18 cellular contexts compared by ENCODE assay signal in the genomic region with DNA sequence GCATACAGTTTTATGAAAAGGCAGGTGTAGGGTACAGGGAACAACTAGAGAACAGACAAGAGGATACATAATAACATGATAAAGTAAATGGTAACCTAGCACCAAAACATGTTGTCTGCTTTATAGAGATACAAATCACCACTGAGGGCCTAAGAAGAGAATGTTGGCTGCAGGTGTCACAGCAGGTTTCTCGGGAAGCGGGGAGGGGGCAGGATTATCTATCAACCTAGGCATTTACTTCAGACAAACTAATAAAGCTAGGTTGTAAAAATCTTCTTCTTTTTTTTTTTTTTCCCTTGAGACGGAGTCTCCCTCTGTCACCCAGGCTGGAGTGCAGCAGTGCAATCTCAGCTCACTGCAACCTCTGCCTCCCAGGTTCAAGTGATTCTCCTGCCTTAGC. TPM values are rescaled to one million over a fixed set of nuclear protein-coding genes. Genes with fewer than 3 reads are reported as not detected.
DNase-seq lines count a peak whose midpoint lies in the region; ATAC-seq and TF ChIP-seq lines count a peak whose summit lies in the region.
"Had no signal": no experiment of that assay in that cellular context is flagged by ENCODE, and none has a peak within 500 bp of the region (broad histone marks: within the 10 kb centered on the region; RNA-seq: fewer than 3 reads in every experiment).

No MANE protein-coding gene starts in this region.

- H3K9me2 ChIP-seq in hepatocyte (replicated peaks; ENCODE audit: insufficient read depth): no peaks in the 10 kb centered on the region

- TF ChIP-seq CTCF in DND-41 (IDR thresholded peaks at IDR 0.05; ENCODE audit: borderline replicate concordance, extremely low read depth, low read length, poor library complexity, severe bottlenecking) (no peak), hepatocyte (IDR thresholded peaks at IDR 0.05; ENCODE audit: poor library complexity) (no peak)
- no peak for TF ChIP-seq CTCF in CD8-positive, alpha-beta T cell (IDR thresholded peaks at IDR 0.05)

- no peak overlapping the region for H3K9ac ChIP-seq in DND-41 (ENCODE audit: low read depth, low read length)

- H3K4me3 Mint-ChIP-seq in CD8-positive, alpha-beta T cell: no peak overlapping the region

- WGBS in hepatocyte (ENCODE audit: low lambda C conversion rate, missing lambda C conversion rate): 50% methylated on average over 3 of the region's 3 CpGs

- POLR2A ChIA-PET in CD8-positive, alpha-beta T cell (lab: Charles Lee): no interaction called here

- H3K79me2 ChIP-seq in DND-41 (ENCODE audit: insufficient read depth, low read length): no peaks in the 10 kb centered on the region
- H3K79me2 ChIP-seq in hepatocyte: no peaks in the 10 kb centered on the region

- H3K36me3 Mint-ChIP-seq in CD8-positive, alpha-beta T cell: no peaks in the 10 kb centered on the region

- H3K4me3 ChIP-seq in DND-41 (ENCODE audit: low read depth in 1 of 2, low read length in 2 of 2) (no peak overlapping the region), hepatocyte (no peak overlapping the region)
- no peak overlapping the region for H3K4me3 ChIP-seq in CD8-positive, alpha-beta T cell (ENCODE audit: low read depth, low read length)
- H3K4me3 ChIP-seq: coronary artery, gastroesophageal sphincter, lower lobe of right lung, smooth muscle cell, upper lobe of right lung had no signal

- no peak overlapping the region for H3K27ac Mint-ChIP-seq in CD8-positive, alpha-beta T cell

- no peaks in the 10 kb centered on the region for H3K27me3 ChIP-seq in DND-41 (ENCODE audit: insufficient read depth, low read length, poor library complexity)
- no peaks in the 10 kb centered on the region for H3K27me3 ChIP-seq in hepatocyte
- no peaks in the 10 kb centered on the region for H3K27me3 ChIP-seq in CD8-positive, alpha-beta T cell (ENCODE audit: insufficient read depth, low read length)
- H3K27me3 ChIP-seq: gastroesophageal sphincter, upper lobe of right lung had no signal

- H3K9me3 ChIP-seq in DND-41 (ENCODE audit: insufficient read depth, low read length, severe bottlenecking) (no peaks in the 10 kb centered on the region), hepatocyte (ENCODE audit: low read depth) (no peaks in the 10 kb centered on the region)
- H3K9me3 ChIP-seq in CD8-positive, alpha-beta T cell (ENCODE audit: low read length): no peaks in the 10 kb centered on the region
- H3K9me3 ChIP-seq: gastroesophageal sphincter, lower lobe of right lung, upper lobe of right lung had no signal

- ATAC-seq in DND-41 (ENCODE audit: insufficient read depth, low read depth) (no peak), HG02763 (IDR thresholded peaks at IDR 0.05; ENCODE audit: unreplicated experiment) (no peak)
- no peak for ATAC-seq in CD8-positive, alpha-beta T cell
- ATAC-seq: gastroesophageal sphincter, lower lobe of right lung, upper lobe of right lung had no signal

- H3K27me3 Mint-ChIP-seq in CD8-positive, alpha-beta T cell (ENCODE audit: low read depth): no peaks in the 10 kb centered on the region

- H2AFZ ChIP-seq in DND-41 (ENCODE audit: low read depth, low read length): no peak overlapping the region
- H2AFZ ChIP-seq in hepatocyte: no peak overlapping the region

- H3K4me1 ChIP-seq in DND-41 (ENCODE audit: insufficient read depth, low read length): peaks cover 44% of the 10 kb centered on the region
- H3K4me1 ChIP-seq in hepatocyte (ENCODE audit: insufficient read depth): peaks cover 8% of the 10 kb centered on the region
- peaks cover 34% of the 10 kb centered on the region for H3K4me1 ChIP-seq in CD8-positive, alpha-beta T cell (ENCODE audit: insufficient read depth, low read length)
- H3K4me1 ChIP-seq: gastroesophageal sphincter had no signal

- DNase-seq in NCI-H2107 treated with DMSO at 0.1 percent for 48 hours (lab: John Stamatoyannopoulos, UW; ENCODE audit: unreplicated experiment): peak; percentile 33
- no peak for DNase-seq in NCI-H2107 (lab: John Stamatoyannopoulos, UW)
- DNase-seq in DND-41: no peak
- DNase-seq in NCI-H345 (lab: John Stamatoyannopoulos, UW): peak; percentile 56
- DNase-seq in hepatocyte (ENCODE audit: low spot score): no peak
- DNase-seq in CD8-positive, alpha-beta T cell: no peak
- no peak for DNase-seq in MV-4-11 (lab: John Stamatoyannopoulos, UW)
- DNase-seq: activated gamma-delta T cell treated with Interleukin-2 at 50 U/mL for 16 hours, IMR-90, lower lobe of right lung, NCI-H526, posterior cingulate gyrus, upper lobe of right lung had no signal

- no peaks in the 10 kb centered on the region for H3K9me3 Mint-ChIP-seq in CD8-positive, alpha-beta T cell

- H3K4me2 ChIP-seq in DND-41 (ENCODE audit: insufficient read depth, low read length): no peak overlapping the region
- H3K4me2 ChIP-seq in hepatocyte: no peak overlapping the region
- H3K4me2 ChIP-seq: smooth muscle cell had no signal

- H3K4me1 Mint-ChIP-seq in CD8-positive, alpha-beta T cell (ENCODE audit: low read depth): peaks cover 39% of the 10 kb centered on the region

- CTCF ChIA-PET in CD8-positive, alpha-beta T cell (lab: Charles Lee): interaction anchor here (0.8 to 3.9 kb wide), 4 partner anchors 17 to 174 kb away, joined by 3 to 22 read pairs (median 14); no protein-coding TSS in a partner anchor

- intact Hi-C loops in CD8-positive, alpha-beta T cell (cut with DNase I, micrococcal nuclease): no loop called here

- H4K20me1 ChIP-seq in DND-41 (ENCODE audit: insufficient read depth, low read length) (no peaks in the 10 kb centered on the region), hepatocyte (ENCODE audit: insufficient read depth, poor library complexity, severe bottlenecking) (no peaks in the 10 kb centered on the region)

- H3K27ac ChIP-seq in DND-41 (ENCODE audit: low read length) (peak overlapping the region; percentile 68), hepatocyte (peak overlapping the region; percentile 41)
- H3K27ac ChIP-seq in CD8-positive, alpha-beta T cell (ENCODE audit: low read depth, low read length): no peak overlapping the region
- H3K27ac ChIP-seq: C4-2B, coronary artery, gastroesophageal sphincter, lower lobe of right lung, upper lobe of right lung had no signal

- H3K36me3 ChIP-seq in DND-41 (ENCODE audit: insufficient read depth, low read length) (no peaks in the 10 kb centered on the region), hepatocyte (replicated peaks; ENCODE audit: insufficient read depth, low read depth) (no peaks in the 10 kb centered on the region)
- H3K36me3 ChIP-seq in CD8-positive, alpha-beta T cell (ENCODE audit: insufficient read depth, low read length): no peaks in the 10 kb centered on the region
- H3K36me3 ChIP-seq: gastroesophageal sphincter, lower lobe of right lung, upper lobe of right lung had no signal

RNA-seq across cellular contexts. Expression of gene PIM1, which starts 22.7 kb away (rescaled TPM):
- 71.3 and 81.0 TPM in 2 replicates for total RNA-seq in hepatocyte
- 96.6 and 99.1 TPM in 2 replicates for polyA plus RNA-seq in hepatocyte
- total RNA-seq in CD8-positive, alpha-beta T cell: 100 to 1,000 TPM; 125 TPM

Comparison
In these comparisons a context has a peak if more than half of its experiments do, and no peak if none do; other contexts are left out.
1. DNase-seq: peak in NCI-H2107 treated with DMSO at 0.1 percent for 48 hours (single experiment) and NCI-H345 (single experiment); none in NCI-H2107 (single experiment), DND-41 (single experiment), hepatocyte (single experiment), CD8-positive, alpha-beta T cell (0 of 7) and MV-4-11 (single experiment).